ENCODE assay signal across 9 cellular contexts in the genomic region with DNA sequence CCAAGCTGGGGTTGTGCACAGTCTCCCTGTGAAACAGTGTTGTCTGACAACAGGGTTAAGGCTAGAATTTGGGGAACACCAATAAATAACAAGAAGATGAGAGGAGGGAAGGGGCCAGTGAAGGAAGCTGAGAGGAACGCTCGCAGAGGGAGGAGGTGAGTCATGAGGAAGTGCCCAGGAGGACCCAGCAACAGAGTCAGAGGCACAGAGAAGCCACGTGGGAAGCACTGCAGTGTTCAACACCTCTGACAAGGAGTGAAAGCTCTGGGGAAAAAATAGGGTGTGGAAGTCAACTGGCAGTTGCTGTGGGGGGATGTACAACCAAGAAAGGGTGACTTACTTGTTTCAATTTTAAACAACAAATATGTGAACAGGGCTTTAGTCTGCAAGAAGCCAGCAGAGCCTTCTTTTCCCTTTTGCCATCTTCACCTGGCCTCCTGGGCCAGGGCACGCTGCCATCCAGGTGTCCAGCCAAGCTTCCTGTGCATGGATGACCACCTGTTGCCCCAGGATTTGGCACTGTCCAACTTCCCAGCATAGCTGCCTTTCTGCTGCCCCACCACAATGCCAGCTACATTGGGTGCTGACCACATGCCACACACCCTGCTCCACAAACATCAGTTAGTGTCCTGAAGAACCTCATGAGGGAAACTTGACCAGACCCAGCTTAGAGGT.
DNase-seq lines count a peak whose midpoint lies in the region; ATAC-seq, FAIRE-seq and TF ChIP-seq lines count a peak whose summit lies in the region.
"Had no signal": no experiment of that assay in that cellular context is flagged by ENCODE, and none has a peak within 500 bp of the region (broad histone marks: within the 10 kb centered on the region; RNA-seq: fewer than 3 reads in every experiment).

No MANE protein-coding gene starts in this region.

- ATAC-seq in GM21360 (IDR thresholded peaks at IDR 0.05; ENCODE audit: unreplicated experiment) (peak; percentile 38), GM18858 (IDR thresholded peaks at IDR 0.05; ENCODE audit: unreplicated experiment) (no peak)

- dilution Hi-C loops in endothelial cell of umbilical vein (cut with MboI; ENCODE audit: extremely low pct_ligation_motif_present, low sequenced_read_pairs) = no loop called here

- H3K4me1 ChIP-seq in endothelial cell of umbilical vein (ENCODE audit: control insufficient read depth, extremely low read depth, insufficient read depth, low read length) = peaks cover 26% of the 10 kb centered on the region

- H3K36me3 ChIP-seq in endothelial cell of umbilical vein (ENCODE audit: control insufficient read depth in 2 of 2, extremely low read depth in 1 of 2, insufficient read depth in 2 of 2, low read length in 2 of 2) = no peaks in the 10 kb centered on the region

- CTCF ChIA-PET in activated CD4-positive, alpha-beta memory T cell treated with anti-CD3 and anti-CD28 coated beads for 36 hours (lab: Charles Lee) = interaction anchor here (0.6 to 3.0 kb wide), 6 partner anchors 9 to 1889 kb away, joined by 3 to 21 read pairs (median 4); no protein-coding TSS in a partner anchor
- CTCF ChIA-PET in endothelial cell of umbilical vein (lab: Charles Lee) = interaction anchor here (0.6 to 2.4 kb wide), 11 partner anchors 9 to 149 kb away, joined by 3 to 13 read pairs (median 4); no protein-coding TSS in a partner anchor

- H3K27me3 Mint-ChIP-seq in activated CD4-positive, alpha-beta memory T cell treated with anti-CD3 and anti-CD28 coated beads for 36 hours = no peaks in the 10 kb centered on the region

- intact Hi-C loops in activated CD4-positive, alpha-beta memory T cell treated with anti-CD3 and anti-CD28 coated beads for 36 hours (cut with micrococcal nuclease) = loop anchor here (5.0 kb wide), 3 partner anchors 509 to 864 kb away; no protein-coding TSS in a partner anchor
- intact Hi-C loops in endothelial cell of umbilical vein (cut with micrococcal nuclease) = loop anchor here (1.0 kb wide), 1 partner anchor 70 kb away; a partner anchor contains a TSS

- POLR2A ChIA-PET in activated CD4-positive, alpha-beta memory T cell treated with anti-CD3 and anti-CD28 coated beads for 36 hours (lab: Charles Lee) = interaction anchor here (1.1 to 2.3 kb wide), 5 partner anchors 8 to 115 kb away, joined by 3 to 11 read pairs (median 3); no protein-coding TSS in a partner anchor
- POLR2A ChIA-PET in endothelial cell of umbilical vein (lab: Charles Lee) = no interaction called here

- H3K9ac ChIP-seq in endothelial cell of umbilical vein (replicated peaks; ENCODE audit: extremely low read depth, insufficient read depth, low read length) = no peak overlapping the region

- H3K9me3 ChIP-seq in endothelial cell of umbilical vein (replicated peaks; ENCODE audit: control insufficient read depth, insufficient read depth, low read length) = no peaks in the 10 kb centered on the region

- H3K4me3 Mint-ChIP-seq in activated CD4-positive, alpha-beta memory T cell treated with anti-CD3 and anti-CD28 coated beads for 36 hours = peak overlapping the region; percentile 21

- no peaks in the 10 kb centered on the region for H3K27me3 ChIP-seq in endothelial cell of umbilical vein (ENCODE audit: control insufficient read depth in 2 of 2, insufficient read depth in 2 of 2, low read length in 2 of 2)

- TF ChIP-seq POLR2A in endothelial cell of umbilical vein (IDR thresholded peaks at IDR 0.05; ENCODE audit: low read depth, low read length) = no peak

- H3K27ac ChIP-seq in endothelial cell of umbilical vein (ENCODE audit: insufficient read depth, low read depth, low read length) = no peak overlapping the region

- no peak overlapping the region for H3K4me2 ChIP-seq in endothelial cell of umbilical vein (ENCODE audit: insufficient read depth, low read length)

- no TSS peak for BruUV-seq in endothelial cell of umbilical vein (replicated peaks; lab: Mats Ljungman, UMichigan)

- peak overlapping the region; percentile 50 for H3K27ac Mint-ChIP-seq in activated CD4-positive, alpha-beta memory T cell treated with anti-CD3 and anti-CD28 coated beads for 36 hours

- no peaks in the 10 kb centered on the region for H3K36me3 Mint-ChIP-seq in activated CD4-positive, alpha-beta memory T cell treated with anti-CD3 and anti-CD28 coated beads for 36 hours

- no peaks in the 10 kb centered on the region for H3K9me1 ChIP-seq in endothelial cell of umbilical vein (replicated peaks; ENCODE audit: control insufficient read depth, extremely low read depth, insufficient read depth, low read length)

- H4K20me1 ChIP-seq in endothelial cell of umbilical vein (replicated peaks; ENCODE audit: control insufficient read depth, extremely low read depth, insufficient read depth, low read length) = no peaks in the 10 kb centered on the region

- no peak overlapping the region for H2AFZ ChIP-seq in endothelial cell of umbilical vein (ENCODE audit: low read depth, low read length)

- DNase-seq in AG08395 (ENCODE audit: low spot score) (peak; percentile 86), Kasumi-1 (lab: John Stamatoyannopoulos, UW) (peak; percentile 71 to 77), endothelial cell of umbilical vein (ENCODE audit: low read depth, low spot score) (peak; percentile 64), NCI-H2081 (lab: John Stamatoyannopoulos, UW) (no peak)
- peak; percentile 87 for DNase-seq in activated CD4-positive, alpha-beta memory T cell treated with anti-CD3 and anti-CD28 coated beads for 36 hours
- DNase-seq in stimulated activated CD4-positive, alpha-beta T cell treated with anti-CD3 and anti-CD28 coated beads, Interleukin-4, amount 100 ng/mL, for 1 hour = peak; percentile 68

- no peaks in the 10 kb centered on the region for H3K9me3 Mint-ChIP-seq in activated CD4-positive, alpha-beta memory T cell treated with anti-CD3 and anti-CD28 coated beads for 36 hours

- peaks cover 60% of the 10 kb centered on the region for H3K4me1 Mint-ChIP-seq in activated CD4-positive, alpha-beta memory T cell treated with anti-CD3 and anti-CD28 coated beads for 36 hours (ENCODE audit: low read depth)

- no peak for TF ChIP-seq CTCF in endothelial cell of umbilical vein (IDR thresholded peaks at IDR 0.05; ENCODE audit: extremely low read depth in 1 of 2, insufficient read depth in 1 of 2, low read depth in 1 of 2, low read length in 2 of 2)

- no peak overlapping the region for H3K4me3 ChIP-seq in endothelial cell of umbilical vein (replicated peaks in 1 of 3; ENCODE audit: insufficient read depth in 1 of 3, low read depth in 1 of 3, low read length in 3 of 3)

- FAIRE-seq in endothelial cell of umbilical vein (lab: Jason Lieb, UNC) = peak; percentile 92
- FAIRE-seq: colon had no signal

- H3K79me2 ChIP-seq in endothelial cell of umbilical vein (ENCODE audit: control insufficient read depth, insufficient read depth, low read length) = no peaks in the 10 kb centered on the region

TF ChIP-seq in endothelial cell of umbilical vein, 7 proteins besides CTCF, POLR2A, EP300 and RAD21:
- TF ChIP-seq POLR2AphosphoS5 (IDR thresholded peaks at IDR 0.05; ENCODE audit: insufficient read depth, low read depth, low read length) (no peak), MYC (IDR thresholded peaks at IDR 0.05; ENCODE audit: low read depth, low read length) (peak; percentile 49), JUN (IDR thresholded peaks at IDR 0.05; ENCODE audit: borderline replicate concordance, insufficient read depth, insufficient read length, low read depth) (peak; percentile 54), FOS (IDR thresholded peaks at IDR 0.05; ENCODE audit: borderline replicate concordance, insufficient read depth, low read length) (peak; percentile 89), GATA2 (IDR thresholded peaks at IDR 0.05; ENCODE audit: insufficient read depth, insufficient read length, low read depth, low read length) (no peak), EZH2 (IDR thresholded peaks at IDR 0.05; ENCODE audit: borderline replicate concordance, low read depth, low read length, severe bottlenecking) (no peak)
- TF ChIP-seq, protein P1, sequence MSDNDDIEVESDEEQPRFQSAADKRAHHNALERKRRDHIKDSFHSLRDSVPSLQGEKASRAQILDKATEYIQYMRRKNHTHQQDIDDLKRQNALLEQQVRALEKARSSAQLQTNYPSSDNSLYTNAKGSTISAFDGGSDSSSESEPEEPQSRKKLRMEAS (IDR thresholded peaks at IDR 0.05; ENCODE audit: insufficient read depth, insufficient read length) = peak; percentile 68

Comparison
In these comparisons a context has a peak if more than half of its experiments do, and no peak if none do; other contexts are left out.
1. DNase-seq: peak in AG08395 (single experiment), Kasumi-1 (2 of 2), activated CD4-positive, alpha-beta memory T cell treated with anti-CD3 and anti-CD28 coated beads for 36 hours (single experiment), endothelial cell of umbilical vein (single experiment) and stimulated activated CD4-positive, alpha-beta T cell treated with anti-CD3 and anti-CD28 coated beads, Interleukin-4, amount 100 ng/mL, for 1 hour (single experiment); none in NCI-H2081 (0 of 2).